ENCODE assay signal across 8 cellular contexts in genomic region chr1:12594966-12595838, GRCh38. TPM values are rescaled to one million over a fixed set of nuclear protein-coding genes. Genes with fewer than 3 reads are reported as not detected.
DNase-seq lines count a peak whose midpoint lies in the region; ATAC-seq and TF ChIP-seq lines count a peak whose summit lies in the region.

No MANE protein-coding gene starts in this region.

- H3K9me3 Mint-ChIP-seq in WTC11 (no peaks in the 10 kb centered on the region), endothelial cell (ENCODE audit: unreplicated experiment) (no peaks in the 10 kb centered on the region)

- H4K91ac ChIP-seq in mesenchymal stem cell (ENCODE audit: low read length): no peak overlapping the region

- H2BK15ac ChIP-seq in mesenchymal stem cell (ENCODE audit: low read depth, poor library complexity, severe bottlenecking): no peak overlapping the region

- H3K79me1 ChIP-seq in mesenchymal stem cell (replicated peaks; ENCODE audit: low read length, poor library complexity, severe bottlenecking): no peaks in the 10 kb centered on the region

- no peak overlapping the region for H3K14ac ChIP-seq in mesenchymal stem cell (ENCODE audit: low read length in 2 of 2)

- H3K36me3 Mint-ChIP-seq in WTC11: no peaks in the 10 kb centered on the region
- H3K36me3 Mint-ChIP-seq in endothelial cell (ENCODE audit: low read depth, unreplicated experiment): peaks cover 8% of the 10 kb centered on the region

- H3K4me1 ChIP-seq in mesenchymal stem cell (ENCODE audit: control insufficient read depth, insufficient read depth, low read depth, low read length) (peaks cover 19% of the 10 kb centered on the region), stomach smooth muscle (ENCODE audit: control insufficient read depth, insufficient read depth, low read length) (peaks cover 84% of the 10 kb centered on the region)

- no peak overlapping the region for H2AK5ac ChIP-seq in mesenchymal stem cell (ENCODE audit: low read length, severe bottlenecking)

- H2BK5ac ChIP-seq in mesenchymal stem cell (ENCODE audit: low read depth, low read length, poor library complexity, severe bottlenecking): no peak overlapping the region

- peak; percentile 67 for ATAC-seq in WTC11
- no peak for ATAC-seq in GM21528 (IDR thresholded peaks at IDR 0.05; ENCODE audit: low FRiP score, unreplicated experiment)
- no peak for ATAC-seq in GM18867 (IDR thresholded peaks at IDR 0.05; ENCODE audit: unreplicated experiment)

- H4K8ac ChIP-seq in mesenchymal stem cell (ENCODE audit: low read length): peak overlapping the region; percentile 8

- H3K27me3 ChIP-seq in mesenchymal stem cell (ENCODE audit: control insufficient read depth in 1 of 2, insufficient read depth in 1 of 2, low read length in 2 of 2) (peaks cover 0 to 21% of the 10 kb centered on the region in 2 experiments), stomach smooth muscle (ENCODE audit: control insufficient read depth in 1 of 2, insufficient read depth in 2 of 2, low read length in 2 of 2) (no peaks in the 10 kb centered on the region)

- no peak overlapping the region for H3K27ac ChIP-seq in mesenchymal stem cell (ENCODE audit: low read length, poor library complexity, severe bottlenecking)
- peak overlapping the region; percentile 94 for H3K27ac ChIP-seq in stomach smooth muscle (ENCODE audit: low read length)

- H3K4me2 ChIP-seq in mesenchymal stem cell (ENCODE audit: low read length, poor library complexity, severe bottlenecking): peak overlapping the region; percentile 85

- H3K18ac ChIP-seq in mesenchymal stem cell (ENCODE audit: low read depth in 1 of 2, low read length in 2 of 2): peak overlapping the region in 1 of 2 experiments; percentile 25

- H3K4me3 ChIP-seq in mesenchymal stem cell (ENCODE audit: insufficient read depth in 1 of 2, low read depth in 1 of 2, low read length in 2 of 2) (peak overlapping the region; percentile 40 to 45), stomach smooth muscle (ENCODE audit: low read length in 2 of 2) (peak overlapping the region; percentile 22 to 65)

- H3K4me1 Mint-ChIP-seq in WTC11: peaks cover 53% of the 10 kb centered on the region
- peaks cover 15% of the 10 kb centered on the region for H3K4me1 Mint-ChIP-seq in endothelial cell (ENCODE audit: unreplicated experiment)

- TF ChIP-seq CTCF in WTC11 (IDR thresholded peaks at IDR 0.05) (no peak), endothelial cell (IDR thresholded peaks at IDR 0.05; ENCODE audit: unreplicated experiment) (no peak)

- CTCF ChIA-PET in WTC11 (lab: Charles Lee): interaction anchor here (1.1 to 8.2 kb wide), 11 partner anchors 21 to 320 kb away, joined by 3 to 67 read pairs (median 4); partner anchors contain the start of gene DHRS3

- H3K27ac Mint-ChIP-seq in WTC11 (peak overlapping the region; percentile 72), endothelial cell (ENCODE audit: unreplicated experiment) (no peak overlapping the region)

- WGBS in mesenchymal stem cell: 5% methylated on average over 47 of the region's 48 CpGs

- H2BK120ac ChIP-seq in mesenchymal stem cell (ENCODE audit: low read depth, low read length): no peak overlapping the region

- DNase-seq in NCI-H1417 (lab: John Stamatoyannopoulos, UW) (peak in 2 of 3 experiments; percentile 40 to 51), NCI-H1417 treated with DMSO at 0.1 percent for 48 hours (lab: John Stamatoyannopoulos, UW) (no peak), WTC11 (ENCODE audit: low spot score) (peak; percentile 86), endothelial cell (ENCODE audit: low spot score) (peak; percentile 46), mesenchymal stem cell (peak; percentile 52)

- no peak overlapping the region for H3K23ac ChIP-seq in mesenchymal stem cell (ENCODE audit: low read length in 2 of 2)

- H3K4ac ChIP-seq in mesenchymal stem cell (ENCODE audit: low read depth in 1 of 2, low read length in 2 of 2): no peak overlapping the region

- H3K4me3 Mint-ChIP-seq in WTC11 (peak overlapping the region; percentile 75), endothelial cell (ENCODE audit: unreplicated experiment) (peak overlapping the region; percentile 81)

- no peaks in the 10 kb centered on the region for H3K9me3 ChIP-seq in mesenchymal stem cell (ENCODE audit: control insufficient read depth, low read length)
- no peaks in the 10 kb centered on the region for H3K9me3 ChIP-seq in stomach smooth muscle (ENCODE audit: control insufficient read depth in 2 of 2, low read length in 2 of 2)

- H3K9ac ChIP-seq in mesenchymal stem cell (ENCODE audit: low read length) (peak overlapping the region; percentile 66), stomach smooth muscle (ENCODE audit: low read length in 2 of 2) (peak overlapping the region; percentile 23 to 64)

- POLR2A ChIA-PET in WTC11 (lab: Charles Lee): interaction anchor here (1.0 to 2.8 kb wide), 4 partner anchors 22 to 55 kb away, joined by 4 to 60 read pairs (median 4); partner anchors contain the start of gene DHRS3

- H2BK12ac ChIP-seq in mesenchymal stem cell (ENCODE audit: low read length in 2 of 2): no peak overlapping the region

- H2AFZ ChIP-seq in mesenchymal stem cell (ENCODE audit: low read depth, low read length): no peak overlapping the region

- H3K36me3 ChIP-seq in mesenchymal stem cell (ENCODE audit: control insufficient read depth in 1 of 2, insufficient read depth in 2 of 2, low read depth in 1 of 2, low read length in 2 of 2) (no peaks in the 10 kb centered on the region), stomach smooth muscle (ENCODE audit: control insufficient read depth in 2 of 2, insufficient read depth in 2 of 2, low read length in 2 of 2) (peaks cover 0 to 7% of the 10 kb centered on the region in 2 donors)

- peaks cover 5% of the 10 kb centered on the region; the same call in 1 of the 2 replicates for H3K27me3 Mint-ChIP-seq in WTC11 (ENCODE audit: low read depth)
- H3K27me3 Mint-ChIP-seq in endothelial cell (ENCODE audit: unreplicated experiment): peaks cover 17% of the 10 kb centered on the region

TF ChIP-seq in WTC11, 78 proteins besides CTCF, POLR2A, EP300 and RAD21 (continues in another document):
- TF ChIP-seq ZMAT4 (CRISPR knock-in tag; IDR thresholded peaks at IDR 0.05): no peak
- peak; percentile 71 for TF ChIP-seq ZNF423 (CRISPR knock-in tag; IDR thresholded peaks at IDR 0.05)
- no peak for TF ChIP-seq ZNF532 (CRISPR knock-in tag; IDR thresholded peaks at IDR 0.05; ENCODE audit: borderline replicate concordance)
- no peak for TF ChIP-seq NR3C1 (CRISPR knock-in tag; conservative IDR thresholded peaks at IDR 0.05; ENCODE audit: low read depth)
- TF ChIP-seq TEAD4 (CRISPR knock-in tag; IDR thresholded peaks at IDR 0.05): no peak

RNA-seq across cellular contexts. Expression of gene DHRS3, which starts 22.8 kb away (rescaled TPM):
- total RNA-seq in WTC11 (2021): 37.6 to 37.9 TPM (median 37.7 TPM) in 3 replicates
- 5.7 TPM for total RNA-seq in endothelial cell (ENCODE audit: unreplicated experiment)
- 0.30 TPM for polyA plus RNA-seq in mesenchymal stem cell (2013, experiment 1 of 2)
- polyA plus RNA-seq in mesenchymal stem cell (2013, experiment 2 of 2): 0.34 TPM

RNA-seq across cellular contexts. Expression of gene AADACL4, which starts 48.7 kb away (rescaled TPM):
- total RNA-seq in WTC11 (2021): 0.11 TPM in 1 of 3 replicates, not detected in the others
- total RNA-seq in endothelial cell (ENCODE audit: unreplicated experiment): not detected
- not detected for polyA plus RNA-seq in mesenchymal stem cell (2013, experiment 1 of 2)
- polyA plus RNA-seq in mesenchymal stem cell (2013, experiment 2 of 2): not detected
